Comparison of ENCODE assay signal across 11 cellular contexts in the genomic region with DNA sequence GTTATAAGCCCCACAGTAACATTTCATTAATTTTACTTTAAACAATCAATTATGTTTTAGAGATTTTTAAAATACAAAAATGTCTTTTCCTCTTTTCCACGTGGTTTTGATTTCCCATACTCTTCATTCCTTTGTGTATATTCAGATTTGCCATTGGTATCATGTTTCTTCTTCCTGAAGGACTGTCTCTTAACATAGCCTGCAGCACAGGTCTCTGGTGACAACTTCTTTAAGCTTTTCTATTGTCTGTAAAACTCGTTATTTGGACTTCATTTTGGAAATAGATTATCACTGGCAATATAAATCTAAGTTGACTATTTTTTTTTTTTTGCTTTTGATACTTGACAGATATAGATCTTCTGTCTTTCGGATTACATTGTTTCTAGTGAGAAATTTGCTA.
"Had no signal": no experiment of that assay in that cellular context is flagged by ENCODE, and none has a peak within 500 bp of the region (broad histone marks: within the 10 kb centered on the region; RNA-seq: fewer than 3 reads in every experiment).

No MANE protein-coding gene starts in this region.

- H3K27me3 ChIP-seq: cardiac muscle cell, esophagus squamous epithelium had no signal

- DNase-seq: activated CD4-positive, alpha-beta T cell treated with anti-CD3 and anti-CD28 coated beads for 48 hours; activated CD8-positive, alpha-beta T cell treated with anti-CD3 and anti-CD28 coated beads, Interleukin-2, amount 10 ng/mL, durations not matched to agents 7 days and 5 days; activated naive CD4-positive, alpha-beta T cell treated with Interleukin-2 at 50 U/mL for 16 hours; activated naive CD8-positive, alpha-beta T cell treated with anti-CD3 and anti-CD28 coated beads, Interleukin-2, amount 50 U/mL, for 24 hours; esophagus squamous epithelium; stimulated activated CD4-positive, alpha-beta T cell treated with anti-CD3 and anti-CD28 coated beads, Interleukin-4, amount 100 ng/mL, for 1 hour; stimulated activated naive CD8-positive, alpha-beta T cell treated with anti-CD3 and anti-CD28 coated beads, Interleukin-15, amount 100 ng/mL, for 72 hours had no signal

- FAIRE-seq: urothelium cell line had no signal

- H3K36me3 ChIP-seq: cardiac muscle cell, esophagus squamous epithelium, thoracic aorta had no signal

- ATAC-seq: activated CD8-positive, alpha-beta T cell treated with anti-CD3 and anti-CD28 coated beads, Interleukin-2, amount 10 ng/mL, durations not matched to agents 7 days and 5 days; activated naive CD8-positive, alpha-beta T cell treated with anti-CD3 and anti-CD28 coated beads, Interleukin-2, amount 50 U/mL, for 24 hours; stimulated activated naive CD8-positive, alpha-beta T cell treated with anti-CD3 and anti-CD28 coated beads, Interleukin-15, amount 100 ng/mL, for 72 hours had no signal

- H3K27ac Mint-ChIP-seq: activated CD8-positive, alpha-beta T cell treated with anti-CD3 and anti-CD28 coated beads, Interleukin-2, amount 10 ng/mL, durations not matched to agents 7 days and 5 days; activated naive CD8-positive, alpha-beta T cell treated with anti-CD3 and anti-CD28 coated beads, Interleukin-2, amount 50 U/mL, for 24 hours; activated T-helper 1 cell treated with anti-CD3 and anti-CD28 coated beads, Interleukin-12 subunit alpha, Interleukin-12 subunit beta, Interleukin-2, Interleukin-4 antibody, amounts not matched to agents 30 ng/mL and 10 ng/mL and 1 ng/mL, durations not matched to agents 14 hours and 24 hours and 36 hours; stimulated activated naive CD8-positive, alpha-beta T cell treated with anti-CD3 and anti-CD28 coated beads, Interleukin-15, amount 100 ng/mL, for 72 hours had no signal

- H3K4me1 ChIP-seq: esophagus squamous epithelium had no signal

- H3K4me3 ChIP-seq: cardiac muscle cell, esophagus squamous epithelium, thoracic aorta had no signal

- H3K9me3 ChIP-seq: esophagus squamous epithelium, thoracic aorta had no signal

- H3K4me1 Mint-ChIP-seq: activated naive CD8-positive, alpha-beta T cell treated with anti-CD3 and anti-CD28 coated beads, Interleukin-2, amount 50 U/mL, for 24 hours; stimulated activated naive CD8-positive, alpha-beta T cell treated with anti-CD3 and anti-CD28 coated beads, Interleukin-15, amount 100 ng/mL, for 72 hours had no signal

- H3K27ac ChIP-seq: cardiac muscle cell, esophagus squamous epithelium, thoracic aorta had no signal

- H3K9me3 Mint-ChIP-seq: activated naive CD8-positive, alpha-beta T cell treated with anti-CD3 and anti-CD28 coated beads, Interleukin-2, amount 50 U/mL, for 24 hours; activated T-helper 1 cell treated with anti-CD3 and anti-CD28 coated beads, Interleukin-12 subunit alpha, Interleukin-12 subunit beta, Interleukin-2, Interleukin-4 antibody, amounts not matched to agents 30 ng/mL and 10 ng/mL and 1 ng/mL, durations not matched to agents 14 hours and 24 hours and 36 hours; stimulated activated naive CD8-positive, alpha-beta T cell treated with anti-CD3 and anti-CD28 coated beads, Interleukin-15, amount 100 ng/mL, for 72 hours had no signal

- H3K4me3 Mint-ChIP-seq: activated CD8-positive, alpha-beta T cell treated with anti-CD3 and anti-CD28 coated beads, Interleukin-2, amount 10 ng/mL, durations not matched to agents 7 days and 5 days; activated naive CD8-positive, alpha-beta T cell treated with anti-CD3 and anti-CD28 coated beads, Interleukin-2, amount 50 U/mL, for 24 hours; activated T-helper 1 cell treated with anti-CD3 and anti-CD28 coated beads, Interleukin-12 subunit alpha, Interleukin-12 subunit beta, Interleukin-2, Interleukin-4 antibody, amounts not matched to agents 30 ng/mL and 10 ng/mL and 1 ng/mL, durations not matched to agents 14 hours and 24 hours and 36 hours; stimulated activated naive CD8-positive, alpha-beta T cell treated with anti-CD3 and anti-CD28 coated beads, Interleukin-15, amount 100 ng/mL, for 72 hours had no signal
